8 cellular contexts compared by ENCODE assay signal in genomic region chr6:112180095-112180820, GRCh38.
DNase-seq lines count a peak whose midpoint lies in the region; ATAC-seq and TF ChIP-seq lines count a peak whose summit lies in the region.

No MANE protein-coding gene starts in this region.

- no peak overlapping the region for H3K4me3 ChIP-seq in CD8-positive, alpha-beta T cell (ENCODE audit: low read depth, low read length)
- H3K4me3 ChIP-seq in neural progenitor cell: no peak overlapping the region

- no peak overlapping the region for H2AFZ ChIP-seq in neural progenitor cell (replicated peaks)

- H3K4me1 ChIP-seq in CD8-positive, alpha-beta T cell (ENCODE audit: insufficient read depth, low read length): no peaks in the 10 kb centered on the region
- H3K4me1 ChIP-seq in neural progenitor cell: peaks cover 14% of the 10 kb centered on the region

- H3F3A ChIP-seq in neural progenitor cell (ENCODE audit: low read depth): no peaks in the 10 kb centered on the region

- intact Hi-C loops in CD8-positive, alpha-beta T cell (cut with DNase I, micrococcal nuclease): loop anchor here in 1 of 2 experiments (1.0 to 2.0 kb wide), 3 partner anchors 132 to 1729 kb away; no protein-coding TSS in a partner anchor

- no peaks in the 10 kb centered on the region for H3K79me2 ChIP-seq in neural progenitor cell (ENCODE audit: low read depth)

- no peaks in the 10 kb centered on the region for H3K36me3 ChIP-seq in CD8-positive, alpha-beta T cell (ENCODE audit: insufficient read depth, low read length)
- no peaks in the 10 kb centered on the region for H3K36me3 ChIP-seq in neural progenitor cell

- H3K4me2 ChIP-seq in neural progenitor cell: no peak overlapping the region

- no peaks in the 10 kb centered on the region for H4K20me1 ChIP-seq in neural progenitor cell (ENCODE audit: low read depth)

- peak in 5 of 7 experiments; percentile 17 to 56 (median 33) for DNase-seq in CD8-positive, alpha-beta T cell
- peak; percentile 24 for DNase-seq in NCI-H226
- DNase-seq in WTC11 (ENCODE audit: low spot score): no peak
- DNase-seq in fibroblast of gingiva (ENCODE audit: low read depth): peak; percentile 78
- peak; percentile 90 for DNase-seq in neural progenitor cell (ENCODE audit: low spot score)
- DNase-seq in NCI-H128 (lab: John Stamatoyannopoulos, UW; ENCODE audit: unreplicated experiment): no peak

- POLR2A ChIA-PET in CD8-positive, alpha-beta T cell (lab: Charles Lee): interaction anchor here (1.5 kb wide), 1 partner anchor 133 kb away, joined by 5 read pairs; no protein-coding TSS in a partner anchor
- POLR2A ChIA-PET in WTC11 (lab: Charles Lee): no interaction called here

- peaks cover 3% of the 10 kb centered on the region for H3K27me3 ChIP-seq in CD8-positive, alpha-beta T cell (ENCODE audit: insufficient read depth, low read length)
- no peaks in the 10 kb centered on the region for H3K27me3 ChIP-seq in neural progenitor cell

- peak; percentile 84 for TF ChIP-seq CTCF in CD8-positive, alpha-beta T cell (IDR thresholded peaks at IDR 0.05)
- TF ChIP-seq CTCF in WTC11 (IDR thresholded peaks at IDR 0.05) (peak; percentile 63), neural progenitor cell (IDR thresholded peaks at IDR 0.05) (peak; percentile 93)

- H3K9me3 ChIP-seq in CD8-positive, alpha-beta T cell (ENCODE audit: low read length): no peaks in the 10 kb centered on the region
- no peaks in the 10 kb centered on the region for H3K9me3 ChIP-seq in neural progenitor cell (ENCODE audit: low read depth)

- no peak overlapping the region for H3K4me3 Mint-ChIP-seq in CD8-positive, alpha-beta T cell
- no peak overlapping the region for H3K4me3 Mint-ChIP-seq in WTC11
- no peak overlapping the region for H3K4me3 Mint-ChIP-seq in neural progenitor cell

- CTCF ChIA-PET in CD8-positive, alpha-beta T cell (lab: Charles Lee): interaction anchor here (0.6 to 4.6 kb wide), 27 partner anchors 9 to 1728 kb away, joined by 3 to 49 read pairs (median 4); no protein-coding TSS in a partner anchor
- CTCF ChIA-PET in WTC11 (lab: Charles Lee): interaction anchor here (0.6 to 3.1 kb wide), 37 partner anchors 9 to 229 kb away, joined by 3 to 48 read pairs (median 4); partner anchors contain the start of gene LAMA4

- ATAC-seq in CD8-positive, alpha-beta T cell: peak; percentile 58
- ATAC-seq in GM18870 (IDR thresholded peaks at IDR 0.05; ENCODE audit: unreplicated experiment) (peak; percentile 75), HG03280 (IDR thresholded peaks at IDR 0.05; ENCODE audit: unreplicated experiment) (peak; percentile 60), WTC11 (peak; percentile 65; the same call in 1 of the 2 replicates)

- no peaks in the 10 kb centered on the region for H3K9me3 Mint-ChIP-seq in CD8-positive, alpha-beta T cell
- H3K9me3 Mint-ChIP-seq in WTC11: no peaks in the 10 kb centered on the region
- no peaks in the 10 kb centered on the region for H3K9me3 Mint-ChIP-seq in neural progenitor cell

- no peak overlapping the region for H3K27ac ChIP-seq in CD8-positive, alpha-beta T cell (ENCODE audit: low read depth, low read length)
- no peak overlapping the region for H3K27ac ChIP-seq in neural progenitor cell

- no peaks in the 10 kb centered on the region for H3K36me3 Mint-ChIP-seq in CD8-positive, alpha-beta T cell
- no peaks in the 10 kb centered on the region for H3K36me3 Mint-ChIP-seq in WTC11
- H3K36me3 Mint-ChIP-seq in neural progenitor cell: no peaks in the 10 kb centered on the region

- H3K27ac Mint-ChIP-seq in CD8-positive, alpha-beta T cell: no peak overlapping the region
- H3K27ac Mint-ChIP-seq in WTC11: no peak overlapping the region
- no peak overlapping the region for H3K27ac Mint-ChIP-seq in neural progenitor cell

- H3K9ac ChIP-seq in neural progenitor cell: no peak overlapping the region

- H3K27me3 Mint-ChIP-seq in CD8-positive, alpha-beta T cell (ENCODE audit: low read depth): peaks cover 27% of the 10 kb centered on the region
- H3K27me3 Mint-ChIP-seq in WTC11 (ENCODE audit: low read depth) (no peaks in the 10 kb centered on the region), neural progenitor cell (ENCODE audit: insufficient read depth, low read depth) (peaks cover 4% of the 10 kb centered on the region)

- no peaks in the 10 kb centered on the region for H3K4me1 Mint-ChIP-seq in CD8-positive, alpha-beta T cell (ENCODE audit: low read depth)
- no peaks in the 10 kb centered on the region for H3K4me1 Mint-ChIP-seq in WTC11
- peaks cover 15% of the 10 kb centered on the region for H3K4me1 Mint-ChIP-seq in neural progenitor cell

TF ChIP-seq in WTC11, 78 proteins besides CTCF, POLR2A, EP300 and RAD21:
- no peak for TF ChIP-seq MLX (CRISPR knock-in tag; IDR thresholded peaks at IDR 0.05)
- no peak for TF ChIP-seq PREB (CRISPR knock-in tag; IDR thresholded peaks at IDR 0.05; ENCODE audit: borderline replicate concordance)
- TF ChIP-seq MYBL2 (CRISPR knock-in tag; IDR thresholded peaks at IDR 0.05): no peak
- TF ChIP-seq HMGA2 (CRISPR knock-in tag; IDR thresholded peaks at IDR 0.05): no peak
- no peak for TF ChIP-seq ZNF138 (CRISPR knock-in tag; conservative IDR thresholded peaks at IDR 0.05)
- TF ChIP-seq ZBTB21 (CRISPR knock-in tag; IDR thresholded peaks at IDR 0.05; ENCODE audit: borderline replicate concordance): no peak

Comparison
In these comparisons a context has a peak if more than half of its experiments do, and no peak if none do; other contexts are left out.
1. DNase-seq: peak in CD8-positive, alpha-beta T cell (5 of 7), NCI-H226 (single experiment), fibroblast of gingiva (single experiment) and neural progenitor cell (single experiment); none in WTC11 (single experiment) and NCI-H128 (single experiment).
2. Peak in every context shown above with its lines, with median percentiles within 50 percentile points of each other: ATAC-seq and CTCF ChIP-seq.